Comparison of ENCODE assay signal across 8 cellular contexts in the genomic region with DNA sequence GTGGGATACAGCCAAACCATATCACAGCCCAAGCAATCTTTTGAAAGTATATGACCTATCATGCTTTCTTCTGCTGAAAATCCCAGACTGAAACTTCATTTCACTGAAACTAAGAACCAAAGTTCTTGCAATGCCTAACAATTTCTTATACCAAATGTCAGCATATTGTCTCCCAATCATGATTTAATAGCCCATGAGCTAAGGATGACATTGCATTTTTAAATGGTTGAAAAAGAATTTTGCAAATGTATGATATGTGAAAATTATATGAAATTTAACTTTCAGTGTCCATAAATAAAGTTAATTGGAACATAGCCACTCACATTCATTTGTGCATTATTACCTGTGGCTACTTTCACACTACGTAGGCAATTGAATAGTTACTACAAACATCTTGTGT.
"Had no signal": no experiment of that assay in that cellular context is flagged by ENCODE, and none has a peak within 500 bp of the region (broad histone marks: within the 10 kb centered on the region; RNA-seq: fewer than 3 reads in every experiment).

No MANE protein-coding gene starts in this region.

- H3K27me3 Mint-ChIP-seq: IgD-negative memory B cell had no signal

- H3K4me2 ChIP-seq: GM23338 had no signal

- H3K27ac ChIP-seq: HL-60 had no signal

- H2AFZ ChIP-seq: GM23338 had no signal

- H3K4me3 Mint-ChIP-seq: GM23338, H9, IgD-negative memory B cell had no signal

- FAIRE-seq: H1, H54 had no signal

- H3K27ac Mint-ChIP-seq: H9 had no signal

- ATAC-seq: GM23338 had no signal

- H3K4me1 Mint-ChIP-seq: GM23338, H9 had no signal

- H3K4me3 ChIP-seq: GM23338 had no signal

- DNase-seq: H9, HCEC 1CT, KG1 had no signal
